Comparison of ENCODE assay signal across 11 cellular contexts in genomic region chr4:15451181-15451865, GRCh38. TPM values are rescaled to one million over a fixed set of nuclear protein-coding genes. Genes with fewer than 3 reads are reported as not detected.
DNase-seq lines count a peak whose midpoint lies in the region; ATAC-seq, FAIRE-seq and TF ChIP-seq lines count a peak whose summit lies in the region.
"Had no signal": no experiment of that assay in that cellular context is flagged by ENCODE, and none has a peak within 500 bp of the region (broad histone marks: within the 10 kb centered on the region; RNA-seq: fewer than 3 reads in every experiment).

No MANE protein-coding gene starts in this region.

- H3K4me1 ChIP-seq in right lobe of liver (peaks cover 0 to 11% (median 2%) of the 10 kb centered on the region in 4 donors), HepG2 (ENCODE audit: insufficient read depth, low read length) (no peaks in the 10 kb centered on the region), lung (ENCODE audit: control insufficient read depth in 2 of 2, insufficient read depth in 2 of 2, low read length in 2 of 2) (peaks cover 4 to 8% of the 10 kb centered on the region in 2 donors)

- no peaks in the 10 kb centered on the region for H3K36me3 ChIP-seq in right lobe of liver
- H3K36me3 ChIP-seq in HepG2 (replicated peaks in 1 of 2; ENCODE audit: control insufficient read depth in 1 of 2, insufficient read depth in 2 of 2, low read length in 2 of 2), result no peaks in the 10 kb centered on the region
- no peaks in the 10 kb centered on the region for H3K36me3 ChIP-seq in bronchial epithelial cell (ENCODE audit: control insufficient read depth, insufficient read depth, low read length)
- H3K36me3 ChIP-seq in lung (ENCODE audit: control insufficient read depth in 2 of 2, insufficient read depth in 2 of 2, low read length in 2 of 2), result no peaks in the 10 kb centered on the region

- TF ChIP-seq RAD21 in HepG2 (CRISPR knock-in tag; IDR thresholded peaks at IDR 0.05), result no peak

- no peak for TF ChIP-seq EP300 in HepG2 (IDR thresholded peaks at IDR 0.05; ENCODE audit: low read depth in 2 of 2, low read length in 2 of 2)
- no peak for TF ChIP-seq EP300 in HepG2 (CRISPR knock-in tag; IDR thresholded peaks at IDR 0.05; ENCODE audit: borderline replicate concordance)

- peak; percentile 26 to 50 (median 46) for ATAC-seq in right lobe of liver
- no peak for ATAC-seq in HepG2
- ATAC-seq in lung (ENCODE audit: insufficient read depth, low FRiP score), result peak; percentile 43
- ATAC-seq in GM18520 (IDR thresholded peaks at IDR 0.05; ENCODE audit: unreplicated experiment), result no peak
- no peak for ATAC-seq in GM21367 (IDR thresholded peaks at IDR 0.05; ENCODE audit: unreplicated experiment)

- in situ Hi-C loops in HepG2 (cut with HindIII; ENCODE audit: extremely low pct_ligation_motif_present, low pct_unique_long_range_greater_than_20kb), result no loop called here

- H3K4me3 ChIP-seq in right lobe of liver (no peak overlapping the region), HepG2 (replicated peaks in 1 of 3; ENCODE audit: insufficient read depth in 1 of 3, low read depth in 2 of 3, low read length in 3 of 3) (no peak overlapping the region), bronchial epithelial cell (ENCODE audit: low read depth, low read length) (no peak overlapping the region), lung (no peak overlapping the region)

- H3K79me2 ChIP-seq in HepG2 (ENCODE audit: insufficient read depth, low read length), result no peaks in the 10 kb centered on the region

- no peak for FAIRE-seq in HepG2 (lab: Jason Lieb, UNC)
- FAIRE-seq in bronchial epithelial cell (lab: Jason Lieb, UNC), result peak; percentile 73
- FAIRE-seq: frontal cortex had no signal

- TF ChIP-seq POLR2A in right lobe of liver (IDR thresholded peaks at IDR 0.05) (no peak), HepG2 (IDR thresholded peaks at IDR 0.05; ENCODE audit: insufficient read depth in 1 of 2, low read depth in 2 of 2, low read length in 2 of 2) (no peak)

- no peak for DNase-seq in right lobe of liver
- DNase-seq in HepG2 (ENCODE audit: low spot score), result no peak
- no peak for DNase-seq in bronchial epithelial cell (ENCODE audit: low read depth)
- no peak for DNase-seq in lung (ENCODE audit: low spot score)
- no peak for DNase-seq in cerebellar nuclear complex (lab: John Stamatoyannopoulos, UW)
- no peak for DNase-seq in NCI-H128 (lab: John Stamatoyannopoulos, UW; ENCODE audit: unreplicated experiment)
- DNase-seq: activated gamma-delta T cell treated with Interleukin-2 at 50 U/mL for 16 hours had no signal

- TF ChIP-seq CTCF in right lobe of liver (IDR thresholded peaks at IDR 0.05), result no peak
- no peak for TF ChIP-seq CTCF in HepG2 (CRISPR knock-in tag; IDR thresholded peaks at IDR 0.05)
- no peak for TF ChIP-seq CTCF in bronchial epithelial cell (IDR thresholded peaks at IDR 0.05; ENCODE audit: insufficient read depth, low read length, severe bottlenecking)
- TF ChIP-seq CTCF in lung (IDR thresholded peaks at IDR 0.05; ENCODE audit: control extremely low read depth, extremely low read depth), result no peak

- no peaks in the 10 kb centered on the region for H4K20me1 ChIP-seq in HepG2 (ENCODE audit: insufficient read depth, low read length)

- no peak overlapping the region for H3K9ac ChIP-seq in HepG2 (ENCODE audit: insufficient read depth, low read depth, low read length)

- no peaks in the 10 kb centered on the region for H3K9me3 ChIP-seq in right lobe of liver
- no peaks in the 10 kb centered on the region for H3K9me3 ChIP-seq in HepG2 (ENCODE audit: low read length)
- H3K9me3 ChIP-seq in lung (ENCODE audit: control insufficient read depth in 2 of 2, insufficient read depth in 1 of 2, low read length in 1 of 2), result no peaks in the 10 kb centered on the region

- H3K4me2 ChIP-seq in HepG2 (ENCODE audit: low read depth, low read length), result no peak overlapping the region

- no peaks in the 10 kb centered on the region for H3K27me3 ChIP-seq in right lobe of liver
- no peaks in the 10 kb centered on the region for H3K27me3 ChIP-seq in HepG2 (ENCODE audit: control insufficient read depth in 1 of 2, insufficient read depth in 2 of 2, low read length in 2 of 2)
- H3K27me3 ChIP-seq in bronchial epithelial cell (ENCODE audit: control insufficient read depth, insufficient read depth, low read length), result no peaks in the 10 kb centered on the region
- H3K27me3 ChIP-seq in lung (ENCODE audit: control insufficient read depth, insufficient read depth), result no peaks in the 10 kb centered on the region

- POLR2A ChIA-PET in HepG2 (lab: Yijun Ruan, JAX), result no interaction called here

- CTCF ChIA-PET in HepG2 (lab: Yijun Ruan, JAX; ENCODE audit: low intra/inter-chr PET ratio, low total read pairs), result no interaction called here

- no peak overlapping the region for H2AFZ ChIP-seq in HepG2 (ENCODE audit: low read length)

- WGBS in right lobe of liver (ENCODE audit: insufficient coverage, low coverage, low lambda C conversion rate, missing lambda C conversion rate), result 67% methylated on average over 1 of the region's 1 CpG
- WGBS in HepG2 (ENCODE audit: low lambda C conversion rate), result 0% methylated on average over 1 of the region's 1 CpG
- WGBS in lung, 2 donors, result 5 to 15% methylated on average over 1 of the region's 1 CpG

- intact Hi-C loops in right lobe of liver (cut with DNase I) (loop anchor here in 1 of 2 donors (10.0 kb wide), 1 partner anchor 217 kb away; no protein-coding TSS in a partner anchor), HepG2 (cut with micrococcal nuclease; ENCODE audit: unreplicated experiment) (no loop called here)

- no peak overlapping the region for H3K27ac ChIP-seq in right lobe of liver
- no peak overlapping the region for H3K27ac ChIP-seq in HepG2 (ENCODE audit: extremely low read length, insufficient read depth, low read length)
- H3K27ac ChIP-seq in lung (ENCODE audit: low read depth in 1 of 2, low read length in 1 of 2), result peak overlapping the region in 1 of 2 donors; percentile 68

- BruUV-seq in HepG2 (replicated peaks; lab: Mats Ljungman, UMichigan), result no TSS peak

TF ChIP-seq in HepG2, 621 proteins besides CTCF, POLR2A, EP300 and RAD21 (continues in another document):
- no peak for TF ChIP-seq ATF1 (CRISPR knock-in tag; IDR thresholded peaks at IDR 0.05)
- no peak for TF ChIP-seq ETV5 (CRISPR knock-in tag; IDR thresholded peaks at IDR 0.05; ENCODE audit: borderline replicate concordance)
- no peak for TF ChIP-seq GATA4 (IDR thresholded peaks at IDR 0.05; ENCODE audit: borderline replicate concordance, low read depth)

RNA-seq across cellular contexts. Expression of gene CC2D2A, which starts 18.4 kb away (rescaled TPM):
- 1 to 10 TPM; 1.7 to 6.5 (median 3.2) TPM for total RNA-seq in right lobe of liver
- 6.5 and 7.2 TPM in 2 replicates for total RNA-seq in HepG2 (2016; rRNA removed; fragmentation: Illumina TruSeq; extraction: Trizol)
- 1.8 and 1.9 TPM in 2 replicates for total RNA-seq in HepG2 (2016; cell fraction: cytosol; rRNA removed; fragmentation: Illumina TruSeq; extraction: Trizol; ENCODE audit: low read depth)
- total RNA-seq in HepG2 (2016; cell fraction: insoluble cytoplasmic fraction; rRNA removed; fragmentation: Illumina TruSeq; extraction: Trizol), result 7.4 and 8.8 TPM in 2 replicates
- total RNA-seq in HepG2 (2016; cell fraction: membrane; rRNA removed; fragmentation: Illumina TruSeq; extraction: Trizol), result 3.2 and 3.5 TPM in 2 replicates
- total RNA-seq in HepG2 (2016; cell fraction: nucleus; rRNA removed; fragmentation: Illumina TruSeq; extraction: Trizol), result 8.4 and 12.6 TPM in 2 replicates
- polyA plus RNA-seq in HepG2 (2011; rRNA removed), result 2.4 and 4.2 TPM in 2 replicates
- 1.4 and 3.5 TPM in 2 replicates for polyA plus RNA-seq in HepG2 (2011; cell fraction: cytosol; rRNA removed)
- 5.0 and 6.6 TPM in 2 replicates for polyA plus RNA-seq in HepG2 (2011; cell fraction: nucleus; rRNA removed)
- polyA plus RNA-seq in HepG2 (2012), result 2.4 and 4.9 TPM in 2 replicates
- 1.2 TPM in 2 replicates for polyA plus RNA-seq in HepG2 (2016; cell fraction: cytosol; fragmentation: Illumina TruSeq; extraction: Trizol; ENCODE audit: low read depth)
- polyA plus RNA-seq in HepG2 (2016; cell fraction: insoluble cytoplasmic fraction; fragmentation: Illumina TruSeq; extraction: Trizol; ENCODE audit: low read depth), result 6.8 and 6.9 TPM in 2 replicates
- polyA plus RNA-seq in HepG2 (2016; cell fraction: membrane; fragmentation: Illumina TruSeq; extraction: Trizol; ENCODE audit: low read depth), result 1.3 and 2.0 TPM in 2 replicates
- polyA plus RNA-seq in HepG2 (2016; cell fraction: nucleus; fragmentation: Illumina TruSeq; extraction: Trizol; ENCODE audit: insufficient read depth, low read depth), result 9.0 and 12.6 TPM in 2 replicates
- 2.0 and 7.9 TPM in 2 replicates for polyA minus RNA-seq in HepG2 (2011; rRNA and poly(A)+ RNA removed; ENCODE audit: low replicate concordance)
- 2.5 and 2.9 TPM in 2 replicates for polyA minus RNA-seq in HepG2 (2011; cell fraction: cytosol; rRNA and poly(A)+ RNA removed)
- 8.5 and 10.7 TPM in 2 replicates for polyA minus RNA-seq in HepG2 (2011; cell fraction: nucleus; rRNA and poly(A)+ RNA removed)
- total RNA-seq in bronchial epithelial cell, result 5.5 and 5.8 TPM in 2 replicates
- 10 to 100 TPM; 37.0 to 63.7 TPM for total RNA-seq in lung
- 10 to 100 TPM in 1 of 2 donors, 1 to 10 TPM in 1; 9.2 to 12.5 TPM for polyA plus RNA-seq in lung

RNA-seq across cellular contexts. Expression of gene C1QTNF7, which starts 23.5 kb away (rescaled TPM):
- total RNA-seq in right lobe of liver, result 1 to 10 TPM in 1 of 6 experiments, under 1 TPM in 5; 0.15 to 1.2 (median 0.27) TPM
- total RNA-seq in HepG2 (2016; rRNA removed; fragmentation: Illumina TruSeq; extraction: Trizol), result not detected in 2 replicates
- total RNA-seq in HepG2 (2016; cell fraction: cytosol; rRNA removed; fragmentation: Illumina TruSeq; extraction: Trizol; ENCODE audit: low read depth), result not detected in 2 replicates
- not detected in 2 replicates for total RNA-seq in HepG2 (2016; cell fraction: insoluble cytoplasmic fraction; rRNA removed; fragmentation: Illumina TruSeq; extraction: Trizol)
- not detected in 2 replicates for total RNA-seq in HepG2 (2016; cell fraction: membrane; rRNA removed; fragmentation: Illumina TruSeq; extraction: Trizol)
- total RNA-seq in HepG2 (2016; cell fraction: nucleus; rRNA removed; fragmentation: Illumina TruSeq; extraction: Trizol), result not detected in 2 replicates
- polyA plus RNA-seq in HepG2 (2011; rRNA removed), result not detected in 2 replicates
- polyA plus RNA-seq in HepG2 (2011; cell fraction: cytosol; rRNA removed), result not detected in 2 replicates
- polyA plus RNA-seq in HepG2 (2011; cell fraction: nucleus; rRNA removed), result not detected in 2 replicates
- not detected in 2 replicates for polyA plus RNA-seq in HepG2 (2012)
- polyA plus RNA-seq in HepG2 (2016; cell fraction: cytosol; fragmentation: Illumina TruSeq; extraction: Trizol; ENCODE audit: low read depth), result not detected in 2 replicates
- polyA plus RNA-seq in HepG2 (2016; cell fraction: insoluble cytoplasmic fraction; fragmentation: Illumina TruSeq; extraction: Trizol; ENCODE audit: low read depth), result not detected in 2 replicates
- not detected in 2 replicates for polyA plus RNA-seq in HepG2 (2016; cell fraction: membrane; fragmentation: Illumina TruSeq; extraction: Trizol; ENCODE audit: low read depth)
- polyA plus RNA-seq in HepG2 (2016; cell fraction: nucleus; fragmentation: Illumina TruSeq; extraction: Trizol; ENCODE audit: insufficient read depth, low read depth), result not detected in 2 replicates
- not detected in 2 replicates for polyA minus RNA-seq in HepG2 (2011; rRNA and poly(A)+ RNA removed; ENCODE audit: low replicate concordance)
- not detected in 2 replicates for polyA minus RNA-seq in HepG2 (2011; cell fraction: cytosol; rRNA and poly(A)+ RNA removed)
- polyA minus RNA-seq in HepG2 (2011; cell fraction: nucleus; rRNA and poly(A)+ RNA removed), result not detected in 2 replicates
- total RNA-seq in bronchial epithelial cell, result not detected in 2 replicates
- 10 to 100 TPM in 1 of 2 donors, 1 to 10 TPM in 1; 3.1 to 10.5 TPM for total RNA-seq in lung
- 1 to 10 TPM in 1 of 2 donors, under 1 TPM in 1; 0.38 to 1.6 TPM for polyA plus RNA-seq in lung
- total RNA-seq: neural crest cell had no signal

Comparison
In these comparisons a context has a peak if more than half of its experiments do, and no peak if none do; other contexts are left out.
1. ATAC-seq: peak in right lobe of liver (4 of 4) and lung (single experiment); none in HepG2 (single experiment), GM18520 (single experiment) and GM21367 (single experiment).